Comparison of ENCODE assay signal across 1 cellular context in genomic region chr6:138988469-138988834, GRCh38.
TF ChIP-seq lines count a peak whose summit lies in the region.

No MANE protein-coding gene starts in this region.

TF ChIP-seq in GM23338, 12 proteins besides CTCF, POLR2A, EP300 and RAD21 (continued from another document):
- TF ChIP-seq NANOG (IDR thresholded peaks at IDR 0.05; ENCODE audit: borderline replicate concordance) = no peak
- TF ChIP-seq CREB1 (CRISPR knock-in tag; IDR thresholded peaks at IDR 0.05; ENCODE audit: low read depth) = no peak
- no peak for TF ChIP-seq EZH2phosphoT487 (IDR thresholded peaks at IDR 0.05; ENCODE audit: unreplicated experiment)
- TF ChIP-seq STAT1 (IDR thresholded peaks at IDR 0.05; ENCODE audit: unreplicated experiment) = no peak
- TF ChIP-seq, protein P1, sequence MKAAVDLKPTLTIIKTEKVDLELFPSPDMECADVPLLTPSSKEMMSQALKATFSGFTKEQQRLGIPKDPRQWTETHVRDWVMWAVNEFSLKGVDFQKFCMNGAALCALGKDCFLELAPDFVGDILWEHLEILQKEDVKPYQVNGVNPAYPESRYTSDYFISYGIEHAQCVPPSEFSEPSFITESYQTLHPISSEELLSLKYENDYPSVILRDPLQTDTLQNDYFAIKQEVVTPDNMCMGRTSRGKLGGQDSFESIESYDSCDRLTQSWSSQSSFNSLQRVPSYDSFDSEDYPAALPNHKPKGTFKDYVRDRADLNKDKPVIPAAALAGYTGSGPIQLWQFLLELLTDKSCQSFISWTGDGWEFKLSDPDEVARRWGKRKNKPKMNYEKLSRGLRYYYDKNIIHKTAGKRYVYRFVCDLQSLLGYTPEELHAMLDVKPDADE (IDR thresholded peaks at IDR 0.05) = no peak
